12 cellular contexts compared by ENCODE assay signal in the genomic region with DNA sequence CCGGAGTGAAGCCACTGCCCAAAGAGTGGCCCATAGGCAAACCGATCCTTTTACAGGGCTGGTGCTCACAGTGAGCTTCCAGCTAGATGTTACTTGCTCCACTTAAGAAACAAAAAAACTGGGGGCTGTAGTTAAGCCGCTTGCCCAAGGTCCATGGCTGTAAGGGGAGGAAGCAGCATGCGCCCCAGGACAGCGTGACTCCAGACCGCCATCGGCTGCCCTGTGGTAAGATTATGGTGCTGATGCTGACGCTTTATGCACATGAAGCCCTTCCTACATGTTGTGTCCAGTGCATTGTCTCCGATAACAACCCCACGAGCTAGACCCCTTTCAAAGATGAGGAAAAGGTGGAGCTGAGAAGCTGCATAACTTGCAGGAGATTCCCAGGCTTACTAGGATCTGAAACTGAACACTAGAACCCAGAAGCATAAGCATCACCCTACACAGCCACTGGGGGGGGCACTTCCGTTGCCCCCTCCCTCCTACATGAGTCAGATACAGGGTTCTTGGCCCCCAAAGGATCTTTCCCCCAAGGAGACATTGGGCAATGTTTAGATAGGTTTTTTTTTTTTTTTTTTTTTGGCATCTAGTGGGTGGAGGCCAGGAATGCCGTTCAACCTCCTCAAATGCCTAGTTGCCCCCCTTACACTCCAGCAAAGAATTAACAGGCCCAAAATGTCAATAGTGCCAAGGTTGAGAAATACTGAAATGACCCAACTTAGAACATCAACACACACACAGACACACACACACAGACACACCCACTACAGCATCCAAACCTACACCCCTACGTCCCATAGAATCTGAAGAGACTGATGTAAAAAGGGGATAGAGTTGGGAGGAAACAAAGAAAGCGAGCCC. TPM values are rescaled to one million over a fixed set of nuclear protein-coding genes. Genes with fewer than 3 reads are reported as not detected.
DNase-seq lines count a peak whose midpoint lies in the region; ATAC-seq, FAIRE-seq and TF ChIP-seq lines count a peak whose summit lies in the region.
"Had no signal": no experiment of that assay in that cellular context is flagged by ENCODE, and none has a peak within 500 bp of the region (broad histone marks: within the 10 kb centered on the region; RNA-seq: fewer than 3 reads in every experiment).

No MANE protein-coding gene starts in this region.

- intact Hi-C loops in gastrocnemius medialis (cut with DNase I; ENCODE audit: low total_unique reads), result no loop called here

- H3K9me3 ChIP-seq in RWPE2 (ENCODE audit: severe bottlenecking) (no peaks in the 10 kb centered on the region), gastrocnemius medialis (no peaks in the 10 kb centered on the region)

- H3K4me3 ChIP-seq in GM06990 (replicated peaks; ENCODE audit: low read depth, low read length) (no peak overlapping the region), RWPE2 (ENCODE audit: severe bottlenecking) (no peak overlapping the region), gastrocnemius medialis (no peak overlapping the region)
- H3K4me3 ChIP-seq: skin epidermis had no signal

- H3K36me3 ChIP-seq in GM06990 (ENCODE audit: control insufficient read depth, insufficient read depth, low read length) (no peaks in the 10 kb centered on the region), RWPE2 (ENCODE audit: low read depth) (no peaks in the 10 kb centered on the region), gastrocnemius medialis (no peaks in the 10 kb centered on the region)

- TF ChIP-seq CTCF in GM06990 (IDR thresholded peaks at IDR 0.05; ENCODE audit: insufficient read depth, low read length, poor library complexity, severe bottlenecking) (peak; percentile 18), RWPE2 (IDR thresholded peaks at IDR 0.05; ENCODE audit: poor library complexity, severe bottlenecking) (peak; percentile 50), gastrocnemius medialis (IDR thresholded peaks at IDR 0.05 in 4 of 5, conservative IDR thresholded peaks at IDR 0.05 in 1 of 5) (peak in 4 of 5 experiments; percentile 8 to 37 (median 23))

- in situ Hi-C loops in gastrocnemius medialis (cut with MboI; ENCODE audit: low sequenced_read_pairs in 4 of 4), result loop anchor here in 1 of 4 donors (25.0 kb wide), 1 partner anchor 335 kb away; no protein-coding TSS in a partner anchor

- peaks cover 35% of the 10 kb centered on the region for H3K4me1 ChIP-seq in RWPE2 (ENCODE audit: insufficient read depth, poor library complexity, severe bottlenecking)
- peaks cover 6 to 20% of the 10 kb centered on the region in 2 donors for H3K4me1 ChIP-seq in gastrocnemius medialis

- H3K27ac ChIP-seq in RWPE2 (ENCODE audit: poor library complexity, severe bottlenecking), result peak overlapping the region; percentile 65
- peak overlapping the region; percentile 47 to 68 (median 62) for H3K27ac ChIP-seq in gastrocnemius medialis

- FAIRE-seq in H54 (lab: Jason Lieb, UNC), result no peak

- no peak for TF ChIP-seq POLR2A in gastrocnemius medialis (IDR thresholded peaks at IDR 0.05)
- no peak for TF ChIP-seq POLR2A in H54 (IDR thresholded peaks at IDR 0.05; ENCODE audit: low read depth, low read length)

- H3K27me3 ChIP-seq in GM06990 (replicated peaks; ENCODE audit: control insufficient read depth, insufficient read depth, low read length) (no peaks in the 10 kb centered on the region), RWPE2 (ENCODE audit: insufficient read depth, poor library complexity, severe bottlenecking) (no peaks in the 10 kb centered on the region), gastrocnemius medialis (no peaks in the 10 kb centered on the region)

- ATAC-seq in RWPE2 (ENCODE audit: low read depth), result no peak; the same call in 2 of the 3 replicates
- peak; percentile 22 to 34 for ATAC-seq in gastrocnemius medialis
- ATAC-seq in GM21576 (IDR thresholded peaks at IDR 0.05; ENCODE audit: unreplicated experiment), result no peak

- no peak for DNase-seq in GM06990 (ENCODE audit: extremely low read depth, insufficient read length)
- DNase-seq in RWPE2 (ENCODE audit: low spot score), result no peak
- DNase-seq in fibroblast of the conjunctiva (ENCODE audit: low read depth), result peak; percentile 62
- no peak for DNase-seq in gastrocnemius medialis
- no peak for DNase-seq in hippocampal formation (lab: John Stamatoyannopoulos, UW)
- DNase-seq in SKM-1 treated with dmso at 0.1 percent for 144 hours (lab: John Stamatoyannopoulos, UW; ENCODE audit: unreplicated experiment), result no peak
- no peak for DNase-seq in H54 (ENCODE audit: insufficient read length, low spot score)
- DNase-seq: DMS79 treated with DMSO at 0.1 percent for 48 hours; NCI-H524; stimulated activated naive CD4-positive, alpha-beta T cell treated with Interleukin-2 at 50 U/mL for 16 hours had no signal

RNA-seq across cellular contexts. Expression of gene MN1, which starts 53.9 kb away (rescaled TPM):
- total RNA-seq in gastrocnemius medialis, result 10 to 100 TPM in 3 of 4 donors, 1 to 10 TPM in 1; 8.8 to 40.0 (median 36.6) TPM

Comparison
In these comparisons a context has a peak if more than half of its experiments do, and no peak if none do; other contexts are left out.
1. ATAC-seq: peak in gastrocnemius medialis (2 of 2); none in RWPE2 (single experiment) and GM21576 (single experiment).
2. Peak in every context shown above with its lines, with median percentiles within 50 percentile points of each other: CTCF ChIP-seq.